In the genomic region with DNA sequence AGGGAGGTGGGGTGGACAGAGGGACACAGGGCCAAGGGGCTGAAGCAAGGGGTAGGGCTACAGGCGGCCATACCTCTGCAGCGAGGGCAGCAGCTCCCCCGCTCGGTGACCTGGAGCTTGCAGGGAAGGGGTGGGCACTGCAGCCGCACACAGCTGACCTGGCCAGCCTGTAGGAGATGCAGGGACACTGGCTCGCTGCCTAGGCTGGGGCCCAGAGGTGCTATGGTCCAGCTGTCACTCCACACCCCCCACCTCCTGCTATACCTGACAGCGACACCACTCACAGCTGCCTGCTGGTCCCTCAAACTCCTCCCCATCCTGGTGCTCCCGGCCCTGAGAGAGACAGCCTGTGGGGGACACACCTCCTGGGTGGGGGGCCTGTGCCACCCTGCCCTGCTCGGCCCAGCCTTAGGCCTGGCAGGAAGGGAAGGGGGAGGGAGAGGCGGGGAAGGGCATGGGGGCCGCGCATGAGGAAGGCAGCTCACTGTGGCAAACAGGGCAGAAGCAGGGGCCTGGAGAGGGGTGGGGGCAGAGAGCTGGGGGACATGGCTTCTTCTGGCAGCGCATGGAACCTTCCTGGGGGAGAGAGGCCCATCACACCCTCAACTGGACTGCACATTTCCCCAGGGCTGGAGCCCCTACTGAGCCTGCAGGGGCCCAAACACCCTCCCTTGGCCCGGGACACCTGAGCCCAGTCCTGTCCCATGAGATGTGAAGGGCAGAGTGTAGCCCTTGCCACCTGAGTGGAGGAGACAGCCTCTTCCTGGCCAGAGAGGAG, we compare ENCODE assay signal across 2 cellular contexts.
TF ChIP-seq lines count a peak whose summit lies in the region.

No MANE protein-coding gene starts in this region.

TF ChIP-seq in WTC11, 78 proteins besides CTCF, POLR2A, EP300 and RAD21:
- TF ChIP-seq, protein P1, sequence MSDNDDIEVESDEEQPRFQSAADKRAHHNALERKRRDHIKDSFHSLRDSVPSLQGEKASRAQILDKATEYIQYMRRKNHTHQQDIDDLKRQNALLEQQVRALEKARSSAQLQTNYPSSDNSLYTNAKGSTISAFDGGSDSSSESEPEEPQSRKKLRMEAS (CRISPR knock-in tag; IDR thresholded peaks at IDR 0.05): no peak
- 0 out of 2 replicates have a peak, but pooled peaks have one; percentile 28 for TF ChIP-seq ZNF263 (CRISPR knock-in tag; IDR thresholded peaks at IDR 0.05; ENCODE audit: low read depth)
TF ChIP-seq in WTC11: peak in this region for 1.

TF ChIP-seq in HepG2, 621 proteins besides CTCF, POLR2A, EP300 and RAD21 (continues in another document):
- TF ChIP-seq, protein P2, sequence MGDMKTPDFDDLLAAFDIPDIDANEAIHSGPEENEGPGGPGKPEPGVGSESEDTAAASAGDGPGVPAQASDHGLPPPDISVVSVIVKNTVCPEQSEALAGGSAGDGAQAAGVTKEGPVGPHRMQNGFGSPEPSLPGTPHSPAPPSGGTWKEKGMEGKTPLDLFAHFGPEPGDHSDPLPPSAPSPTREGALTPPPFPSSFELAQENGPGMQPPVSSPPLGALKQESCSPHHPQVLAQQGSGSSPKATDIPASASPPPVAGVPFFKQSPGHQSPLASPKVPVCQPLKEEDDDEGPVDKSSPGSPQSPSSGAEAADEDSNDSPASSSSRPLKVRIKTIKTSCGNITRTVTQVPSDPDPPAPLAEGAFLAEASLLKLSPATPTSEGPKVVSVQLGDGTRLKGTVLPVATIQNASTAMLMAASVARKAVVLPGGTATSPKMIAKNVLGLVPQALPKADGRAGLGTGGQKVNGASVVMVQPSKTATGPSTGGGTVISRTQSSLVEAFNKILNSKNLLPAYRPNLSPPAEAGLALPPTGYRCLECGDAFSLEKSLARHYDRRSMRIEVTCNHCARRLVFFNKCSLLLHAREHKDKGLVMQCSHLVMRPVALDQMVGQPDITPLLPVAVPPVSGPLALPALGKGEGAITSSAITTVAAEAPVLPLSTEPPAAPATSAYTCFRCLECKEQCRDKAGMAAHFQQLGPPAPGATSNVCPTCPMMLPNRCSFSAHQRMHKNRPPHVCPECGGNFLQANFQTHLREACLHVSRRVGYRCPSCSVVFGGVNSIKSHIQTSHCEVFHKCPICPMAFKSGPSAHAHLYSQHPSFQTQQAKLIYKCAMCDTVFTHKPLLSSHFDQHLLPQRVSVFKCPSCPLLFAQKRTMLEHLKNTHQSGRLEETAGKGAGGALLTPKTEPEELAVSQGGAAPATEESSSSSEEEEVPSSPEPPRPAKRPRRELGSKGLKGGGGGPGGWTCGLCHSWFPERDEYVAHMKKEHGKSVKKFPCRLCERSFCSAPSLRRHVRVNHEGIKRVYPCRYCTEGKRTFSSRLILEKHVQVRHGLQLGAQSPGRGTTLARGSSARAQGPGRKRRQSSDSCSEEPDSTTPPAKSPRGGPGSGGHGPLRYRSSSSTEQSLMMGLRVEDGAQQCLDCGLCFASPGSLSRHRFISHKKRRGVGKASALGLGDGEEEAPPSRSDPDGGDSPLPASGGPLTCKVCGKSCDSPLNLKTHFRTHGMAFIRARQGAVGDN (CRISPR knock-in tag; IDR thresholded peaks at IDR 0.05): peak; percentile 50
- TF ChIP-seq DPF2 (CRISPR knock-in tag; IDR thresholded peaks at IDR 0.05; ENCODE audit: borderline replicate concordance, low read depth): no peak
- no peak for TF ChIP-seq ZNF615 (CRISPR knock-in tag; IDR thresholded peaks at IDR 0.05; ENCODE audit: borderline replicate concordance)
- no peak for TF ChIP-seq RBFOX2 (IDR thresholded peaks at IDR 0.05; ENCODE audit: low read depth, low read length)
- no peak for TF ChIP-seq STAG1 (CRISPR knock-in tag; IDR thresholded peaks at IDR 0.05)
- TF ChIP-seq ARID2 (CRISPR knock-in tag; IDR thresholded peaks at IDR 0.05; ENCODE audit: borderline replicate concordance): no peak
- TF ChIP-seq, protein P3, sequence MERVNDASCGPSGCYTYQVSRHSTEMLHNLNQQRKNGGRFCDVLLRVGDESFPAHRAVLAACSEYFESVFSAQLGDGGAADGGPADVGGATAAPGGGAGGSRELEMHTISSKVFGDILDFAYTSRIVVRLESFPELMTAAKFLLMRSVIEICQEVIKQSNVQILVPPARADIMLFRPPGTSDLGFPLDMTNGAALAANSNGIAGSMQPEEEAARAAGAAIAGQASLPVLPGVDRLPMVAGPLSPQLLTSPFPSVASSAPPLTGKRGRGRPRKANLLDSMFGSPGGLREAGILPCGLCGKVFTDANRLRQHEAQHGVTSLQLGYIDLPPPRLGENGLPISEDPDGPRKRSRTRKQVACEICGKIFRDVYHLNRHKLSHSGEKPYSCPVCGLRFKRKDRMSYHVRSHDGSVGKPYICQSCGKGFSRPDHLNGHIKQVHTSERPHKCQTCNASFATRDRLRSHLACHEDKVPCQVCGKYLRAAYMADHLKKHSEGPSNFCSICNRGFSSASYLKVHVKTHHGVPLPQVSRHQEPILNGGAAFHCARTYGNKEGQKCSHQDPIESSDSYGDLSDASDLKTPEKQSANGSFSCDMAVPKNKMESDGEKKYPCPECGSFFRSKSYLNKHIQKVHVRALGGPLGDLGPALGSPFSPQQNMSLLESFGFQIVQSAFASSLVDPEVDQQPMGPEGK (CRISPR knock-in tag; IDR thresholded peaks at IDR 0.05): no peak
- TF ChIP-seq ZNF768 (CRISPR knock-in tag; IDR thresholded peaks at IDR 0.05): no peak
- TF ChIP-seq, protein P4, sequence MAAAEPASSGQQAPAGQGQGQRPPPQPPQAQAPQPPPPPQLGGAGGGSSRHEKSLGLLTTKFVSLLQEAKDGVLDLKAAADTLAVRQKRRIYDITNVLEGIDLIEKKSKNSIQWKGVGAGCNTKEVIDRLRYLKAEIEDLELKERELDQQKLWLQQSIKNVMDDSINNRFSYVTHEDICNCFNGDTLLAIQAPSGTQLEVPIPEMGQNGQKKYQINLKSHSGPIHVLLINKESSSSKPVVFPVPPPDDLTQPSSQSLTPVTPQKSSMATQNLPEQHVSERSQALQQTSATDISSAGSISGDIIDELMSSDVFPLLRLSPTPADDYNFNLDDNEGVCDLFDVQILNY (CRISPR knock-in tag; conservative IDR thresholded peaks at IDR 0.05): no peak
- no peak for TF ChIP-seq PHF20 (CRISPR knock-in tag; IDR thresholded peaks at IDR 0.05)
- TF ChIP-seq CBX2 (IDR thresholded peaks at IDR 0.05; ENCODE audit: low read depth, low read length): no peak
- TF ChIP-seq CBX2 (CRISPR knock-in tag; IDR thresholded peaks at IDR 0.05; ENCODE audit: low read depth): no peak
- TF ChIP-seq ZSCAN21 (CRISPR knock-in tag; IDR thresholded peaks at IDR 0.05; ENCODE audit: borderline replicate concordance): no peak; the same call in 1 of the 2 replicates
- TF ChIP-seq, protein P5, sequence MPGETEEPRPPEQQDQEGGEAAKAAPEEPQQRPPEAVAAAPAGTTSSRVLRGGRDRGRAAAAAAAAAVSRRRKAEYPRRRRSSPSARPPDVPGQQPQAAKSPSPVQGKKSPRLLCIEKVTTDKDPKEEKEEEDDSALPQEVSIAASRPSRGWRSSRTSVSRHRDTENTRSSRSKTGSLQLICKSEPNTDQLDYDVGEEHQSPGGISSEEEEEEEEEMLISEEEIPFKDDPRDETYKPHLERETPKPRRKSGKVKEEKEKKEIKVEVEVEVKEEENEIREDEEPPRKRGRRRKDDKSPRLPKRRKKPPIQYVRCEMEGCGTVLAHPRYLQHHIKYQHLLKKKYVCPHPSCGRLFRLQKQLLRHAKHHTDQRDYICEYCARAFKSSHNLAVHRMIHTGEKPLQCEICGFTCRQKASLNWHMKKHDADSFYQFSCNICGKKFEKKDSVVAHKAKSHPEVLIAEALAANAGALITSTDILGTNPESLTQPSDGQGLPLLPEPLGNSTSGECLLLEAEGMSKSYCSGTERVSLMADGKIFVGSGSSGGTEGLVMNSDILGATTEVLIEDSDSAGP (CRISPR knock-in tag; IDR thresholded peaks at IDR 0.05; ENCODE audit: borderline replicate concordance): no peak
- TF ChIP-seq, protein P6, sequence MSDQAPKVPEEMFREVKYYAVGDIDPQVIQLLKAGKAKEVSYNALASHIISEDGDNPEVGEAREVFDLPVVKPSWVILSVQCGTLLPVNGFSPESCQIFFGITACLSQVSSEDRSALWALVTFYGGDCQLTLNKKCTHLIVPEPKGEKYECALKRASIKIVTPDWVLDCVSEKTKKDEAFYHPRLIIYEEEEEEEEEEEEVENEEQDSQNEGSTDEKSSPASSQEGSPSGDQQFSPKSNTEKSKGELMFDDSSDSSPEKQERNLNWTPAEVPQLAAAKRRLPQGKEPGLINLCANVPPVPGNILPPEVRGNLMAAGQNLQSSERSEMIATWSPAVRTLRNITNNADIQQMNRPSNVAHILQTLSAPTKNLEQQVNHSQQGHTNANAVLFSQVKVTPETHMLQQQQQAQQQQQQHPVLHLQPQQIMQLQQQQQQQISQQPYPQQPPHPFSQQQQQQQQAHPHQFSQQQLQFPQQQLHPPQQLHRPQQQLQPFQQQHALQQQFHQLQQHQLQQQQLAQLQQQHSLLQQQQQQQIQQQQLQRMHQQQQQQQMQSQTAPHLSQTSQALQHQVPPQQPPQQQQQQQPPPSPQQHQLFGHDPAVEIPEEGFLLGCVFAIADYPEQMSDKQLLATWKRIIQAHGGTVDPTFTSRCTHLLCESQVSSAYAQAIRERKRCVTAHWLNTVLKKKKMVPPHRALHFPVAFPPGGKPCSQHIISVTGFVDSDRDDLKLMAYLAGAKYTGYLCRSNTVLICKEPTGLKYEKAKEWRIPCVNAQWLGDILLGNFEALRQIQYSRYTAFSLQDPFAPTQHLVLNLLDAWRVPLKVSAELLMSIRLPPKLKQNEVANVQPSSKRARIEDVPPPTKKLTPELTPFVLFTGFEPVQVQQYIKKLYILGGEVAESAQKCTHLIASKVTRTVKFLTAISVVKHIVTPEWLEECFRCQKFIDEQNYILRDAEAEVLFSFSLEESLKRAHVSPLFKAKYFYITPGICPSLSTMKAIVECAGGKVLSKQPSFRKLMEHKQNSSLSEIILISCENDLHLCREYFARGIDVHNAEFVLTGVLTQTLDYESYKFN (CRISPR knock-in tag; conservative IDR thresholded peaks at IDR 0.05): no peak
- TF ChIP-seq CAMTA2 (CRISPR knock-in tag; IDR thresholded peaks at IDR 0.05; ENCODE audit: borderline replicate concordance): no peak
- TF ChIP-seq GMEB1 (CRISPR knock-in tag; IDR thresholded peaks at IDR 0.05; ENCODE audit: borderline replicate concordance): no peak
- no peak for TF ChIP-seq KAT8 (CRISPR knock-in tag; IDR thresholded peaks at IDR 0.05)
- TF ChIP-seq RXRA (CRISPR knock-in tag; IDR thresholded peaks at IDR 0.05): no peak
- no peak for TF ChIP-seq CBX5 (CRISPR knock-in tag; IDR thresholded peaks at IDR 0.05; ENCODE audit: borderline replicate concordance)
- peak; percentile 76; the same call in 1 of the 2 replicates for TF ChIP-seq HNRNPL (IDR thresholded peaks at IDR 0.05; ENCODE audit: low read depth, low read length)
- TF ChIP-seq ZNF546 (CRISPR knock-in tag; conservative IDR thresholded peaks at IDR 0.05): no peak
- no peak for TF ChIP-seq JUNB (CRISPR knock-in tag; IDR thresholded peaks at IDR 0.05; ENCODE audit: borderline replicate concordance)
- TF ChIP-seq HNRNPK (IDR thresholded peaks at IDR 0.05; ENCODE audit: low read depth, low read length, poor library complexity, severe bottlenecking): peak; percentile 32
- 0 out of 2 replicates have a peak, but pooled peaks have one; percentile 54 for TF ChIP-seq ZNF292 (CRISPR knock-in tag; IDR thresholded peaks at IDR 0.05; ENCODE audit: borderline replicate concordance, low read depth)
- TF ChIP-seq, protein P7, sequence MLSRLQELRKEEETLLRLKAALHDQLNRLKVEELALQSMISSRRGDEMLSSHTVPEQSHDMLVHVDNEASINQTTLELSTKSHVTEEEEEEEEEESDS (CRISPR knock-in tag; IDR thresholded peaks at IDR 0.05; ENCODE audit: borderline replicate concordance): no peak
- no peak for TF ChIP-seq ARID5B (CRISPR knock-in tag; IDR thresholded peaks at IDR 0.05)
- TF ChIP-seq TSC22D2 (CRISPR knock-in tag; IDR thresholded peaks at IDR 0.05; ENCODE audit: borderline replicate concordance): no peak
- no peak for TF ChIP-seq ZNF704 (CRISPR knock-in tag; IDR thresholded peaks at IDR 0.05; ENCODE audit: borderline replicate concordance)
- no peak for TF ChIP-seq ZNF367 (CRISPR knock-in tag; IDR thresholded peaks at IDR 0.05; ENCODE audit: borderline replicate concordance)
